8 cellular contexts compared by ENCODE assay signal in genomic region chr2:70094171-70094977, GRCh38. TPM values are rescaled to one million over a fixed set of nuclear protein-coding genes. Genes with fewer than 3 reads are reported as not detected.
DNase-seq lines count a peak whose midpoint lies in the region; ATAC-seq, FAIRE-seq and TF ChIP-seq lines count a peak whose summit lies in the region.

No MANE protein-coding gene starts in this region.

- POLR2A ChIA-PET in K562 (lab: Yijun Ruan, JAX) = interaction anchor here (0.6 to 1.2 kb wide), 4 partner anchors 10 to 142 kb away, joined by 3 to 7 read pairs (median 4); no protein-coding TSS in a partner anchor

- no peaks in the 10 kb centered on the region for H4K20me1 ChIP-seq in K562 (replicated peaks; ENCODE audit: control insufficient read depth, insufficient read depth, low read length)

- WGBS in K562 (ENCODE audit: insufficient coverage, low coverage, missing lambda C conversion rate) = 72% methylated on average over 5 of the region's 5 CpGs

- H3K4me1 ChIP-seq in K562 (replicated peaks in 1 of 2; ENCODE audit: control insufficient read depth in 2 of 2, insufficient read depth in 2 of 2, low read length in 2 of 2) (peaks cover 5 to 17% of the 10 kb centered on the region in 2 experiments; a peak in 3 of 5 replicates), mucosa of stomach (ENCODE audit: control insufficient read depth, insufficient read depth, low read length) (peaks cover 29% of the 10 kb centered on the region), upper lobe of right lung (peaks cover 36% of the 10 kb centered on the region)

- H3K79me2 ChIP-seq in K562 (ENCODE audit: control insufficient read depth, insufficient read depth, low read length) = peaks cover 12% of the 10 kb centered on the region

- no peak for TF ChIP-seq EP300 in K562 (IDR thresholded peaks at IDR 0.05; ENCODE audit: low read length)

- intact Hi-C loops in activated naive CD4-positive, alpha-beta T cell treated with anti-CD3 and anti-CD28 coated beads for 36 hours (cut with micrococcal nuclease) = loop anchor here (2.0 to 10.0 kb wide), 2 partner anchors 38 to 1360 kb away; partner anchors contain the start of gene ARHGAP25
- intact Hi-C loops in K562 (cut with micrococcal nuclease) (no loop called here), upper lobe of right lung (cut with DNase I) (no loop called here)

- no peaks in the 10 kb centered on the region for H3K27me3 Mint-ChIP-seq in activated naive CD4-positive, alpha-beta T cell treated with anti-CD3 and anti-CD28 coated beads for 36 hours (ENCODE audit: low read depth)

- TF ChIP-seq RAD21 in K562 (CRISPR knock-in tag; conservative IDR thresholded peaks at IDR 0.05 in 1 of 2, IDR thresholded peaks at IDR 0.05 in 1 of 2) = no peak

- H3K4me3 ChIP-seq in K562 (no peak overlapping the region), mucosa of stomach (ENCODE audit: low read length) (no peak overlapping the region), upper lobe of right lung (peak overlapping the region; percentile 8)

- peak overlapping the region; percentile 98 for H3K27ac Mint-ChIP-seq in activated naive CD4-positive, alpha-beta T cell treated with anti-CD3 and anti-CD28 coated beads for 36 hours

- H3K27ac ChIP-seq in K562 (ENCODE audit: extremely low read depth, low read depth, low read length) (peak overlapping the region; percentile 37; the same call in 2 of the 3 replicates), upper lobe of right lung (peak overlapping the region; percentile 87)

- BruUV-seq in K562 (replicated peaks; lab: Mats Ljungman, UMichigan) = no TSS peak

- DNase-seq in activated naive CD4-positive, alpha-beta T cell treated with anti-CD3 and anti-CD28 coated beads for 36 hours = no peak
- no peak for DNase-seq in activated naive CD4-positive, alpha-beta T cell treated with anti-CD3 and anti-CD28 coated beads, Interleukin-2, amount 50 U/mL, for 16 hours
- no peak for DNase-seq in K562 (ENCODE audit: extremely low read depth in 1 of 4, low spot score in 3 of 4)
- DNase-seq in upper lobe of right lung = no peak
- no peak for DNase-seq in stimulated activated CD4-positive, alpha-beta T cell treated with anti-CD3 and anti-CD28 coated beads, Interleukin-2, amount 100 ng/mL, for 48 hours

- TF ChIP-seq POLR2A in K562 (conservative IDR thresholded peaks at IDR 0.05) = no peak

- peak overlapping the region; percentile 7; the same call in 1 of the 2 replicates for H3K4me2 ChIP-seq in K562 (ENCODE audit: insufficient read depth, low read length)

- peaks cover 9% of the 10 kb centered on the region; the same call in 1 of the 3 replicates for H3K36me3 ChIP-seq in K562 (ENCODE audit: control insufficient read depth, insufficient read depth, low read length)
- H3K36me3 ChIP-seq in mucosa of stomach (ENCODE audit: control insufficient read depth, insufficient read depth, low read length) = no peaks in the 10 kb centered on the region
- H3K36me3 ChIP-seq in upper lobe of right lung = no peaks in the 10 kb centered on the region

- no peaks in the 10 kb centered on the region for H3K27me3 ChIP-seq in K562 (ENCODE audit: control insufficient read depth in 2 of 2, insufficient read depth in 2 of 2, low read length in 2 of 2)
- H3K27me3 ChIP-seq in mucosa of stomach (ENCODE audit: control insufficient read depth, insufficient read depth, low read length) = no peaks in the 10 kb centered on the region
- no peaks in the 10 kb centered on the region for H3K27me3 ChIP-seq in upper lobe of right lung

- no peaks in the 10 kb centered on the region for H3K9me1 ChIP-seq in K562 (ENCODE audit: control insufficient read depth, insufficient read depth, low read length)

- 0 out of 6 replicates have a peak, but pooled peaks of 2 of the 3 experiments have one; percentile 5 to 9 for TF ChIP-seq CTCF in K562 (IDR thresholded peaks at IDR 0.05 in 2 of 3, conservative IDR thresholded peaks at IDR 0.05 in 1 of 3; ENCODE audit: insufficient read depth in 2 of 3, low read depth in 1 of 3, low read length in 3 of 3)
- no peak for TF ChIP-seq CTCF in upper lobe of right lung (IDR thresholded peaks at IDR 0.05)

- H3K9ac ChIP-seq in K562 (ENCODE audit: insufficient read depth in 1 of 2, low read depth in 2 of 2, low read length in 2 of 2) = peak overlapping the region; percentile 21 to 38; a peak in 3 of 4 replicates
- peak overlapping the region; percentile 57 for H3K9ac ChIP-seq in mucosa of stomach (ENCODE audit: low read length)

- CTCF ChIA-PET in activated naive CD4-positive, alpha-beta T cell treated with anti-CD3 and anti-CD28 coated beads for 36 hours (lab: Charles Lee) = interaction anchor here (0.6 to 3.1 kb wide), 12 partner anchors 10 to 156 kb away, joined by 3 to 13 read pairs (median 6); no protein-coding TSS in a partner anchor
- CTCF ChIA-PET in K562 (lab: Yijun Ruan, JAX; ENCODE audit: low intra/inter-chr PET ratio) = no interaction called here

- peaks cover 69% of the 10 kb centered on the region for H3K4me1 Mint-ChIP-seq in activated naive CD4-positive, alpha-beta T cell treated with anti-CD3 and anti-CD28 coated beads for 36 hours (ENCODE audit: low read depth)

- H3K4me3 Mint-ChIP-seq in activated naive CD4-positive, alpha-beta T cell treated with anti-CD3 and anti-CD28 coated beads for 36 hours = peak overlapping the region; percentile 77

- ATAC-seq in K562 (peak; percentile 17), upper lobe of right lung (peak; percentile 4), HG03442 (IDR thresholded peaks at IDR 0.05; ENCODE audit: unreplicated experiment) (no peak), HG03460 (IDR thresholded peaks at IDR 0.05; ENCODE audit: unreplicated experiment) (no peak)

- in situ Hi-C loops in K562 (cut with MboI) = no loop called here

- H3K36me3 Mint-ChIP-seq in activated naive CD4-positive, alpha-beta T cell treated with anti-CD3 and anti-CD28 coated beads for 36 hours (ENCODE audit: low read depth) = peaks cover 18% of the 10 kb centered on the region

- no peak for FAIRE-seq in K562 (lab: Jason Lieb, UNC)

- H3K9me3 ChIP-seq in K562 (replicated peaks; ENCODE audit: control insufficient read depth, insufficient read depth, low read depth, low read length) = no peaks in the 10 kb centered on the region
- H3K9me3 ChIP-seq in mucosa of stomach (ENCODE audit: control insufficient read depth, low read length) = no peaks in the 10 kb centered on the region
- H3K9me3 ChIP-seq in upper lobe of right lung = no peaks in the 10 kb centered on the region

- H2AFZ ChIP-seq in K562 (ENCODE audit: low read depth, low read length) = peak overlapping the region; percentile 68

- no peaks in the 10 kb centered on the region for H3K9me3 Mint-ChIP-seq in activated naive CD4-positive, alpha-beta T cell treated with anti-CD3 and anti-CD28 coated beads for 36 hours

TF ChIP-seq in K562, 482 proteins besides CTCF, POLR2A, EP300 and RAD21 (continues in another document):
- TF ChIP-seq NCOR1 (IDR thresholded peaks at IDR 0.05) (no peak), ZBTB7A (IDR thresholded peaks at IDR 0.05; ENCODE audit: borderline replicate concordance, control insufficient read depth, low read depth, low read length) (no peak), ETS1 (conservative IDR thresholded peaks at IDR 0.05; ENCODE audit: control insufficient read depth, low read depth, low read length) (no peak)
- TF ChIP-seq, protein P1, sequence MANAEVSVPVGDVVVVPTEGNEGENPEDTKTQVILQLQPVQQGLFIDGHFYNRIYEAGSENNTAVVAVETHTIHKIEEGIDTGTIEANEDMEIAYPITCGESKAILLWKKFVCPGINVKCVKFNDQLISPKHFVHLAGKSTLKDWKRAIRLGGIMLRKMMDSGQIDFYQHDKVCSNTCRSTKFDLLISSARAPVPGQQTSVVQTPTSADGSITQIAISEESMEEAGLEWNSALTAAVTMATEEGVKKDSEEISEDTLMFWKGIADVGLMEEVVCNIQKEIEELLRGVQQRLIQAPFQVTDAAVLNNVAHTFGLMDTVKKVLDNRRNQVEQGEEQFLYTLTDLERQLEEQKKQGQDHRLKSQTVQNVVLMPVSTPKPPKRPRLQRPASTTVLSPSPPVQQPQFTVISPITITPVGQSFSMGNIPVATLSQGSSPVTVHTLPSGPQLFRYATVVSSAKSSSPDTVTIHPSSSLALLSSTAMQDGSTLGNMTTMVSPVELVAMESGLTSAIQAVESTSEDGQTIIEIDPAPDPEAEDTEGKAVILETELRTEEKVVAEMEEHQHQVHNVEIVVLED (CRISPR knock-in tag; IDR thresholded peaks at IDR 0.05) = no peak

RNA-seq across cellular contexts. Expression of gene PCBP1, which starts 7.1 kb away (rescaled TPM):
- 100 to 1,000 TPM; 363 to 374 TPM for total RNA-seq in activated naive CD4-positive, alpha-beta T cell treated with anti-CD3 and anti-CD28 coated beads for 36 hours
- total RNA-seq in K562 (2011; cell fraction: chromatin; rRNA removed; ENCODE audit: low replicate concordance) = 30.2 and 53.7 TPM in 2 replicates
- 60.7 and 63.0 TPM in 2 replicates for total RNA-seq in K562 (2011; cell fraction: nucleolus; rRNA removed)
- total RNA-seq in K562 (2011; cell fraction: nucleoplasm; rRNA removed) = 58.0 and 69.2 TPM in 2 replicates
- 78.1 and 99.4 TPM in 2 replicates for total RNA-seq in K562 (2014; rRNA removed)
- total RNA-seq in K562 (2014; rRNA removed; fragmentation: Illumina TruSeq; extraction: Trizol) = 58.9 and 61.9 TPM in 2 replicates
- total RNA-seq in K562 (2015; rRNA removed; fragmentation: Illumina TruSeq; extraction: Trizol) = 72.5 and 76.0 TPM in 2 replicates
- total RNA-seq in K562 (2021) = 407 and 420 TPM in 2 replicates
- polyA plus RNA-seq in K562 (2011; rRNA removed) = 122 and 123 TPM in 2 replicates
- polyA plus RNA-seq in K562 (2011; cell fraction: cytosol; rRNA removed) = 131 and 249 TPM in 2 replicates
- 78.5 and 114 TPM in 2 replicates for polyA plus RNA-seq in K562 (2011; cell fraction: nucleus; rRNA removed)
- polyA plus RNA-seq in K562 (2012) = 431 TPM in 2 replicates
- 347 and 391 TPM in 2 replicates for polyA plus RNA-seq in K562 (2014; fragmentation: Illumina TruSeq; extraction: Trizol)
- polyA plus RNA-seq in K562 (2014; fragmentation: Nextera tagmentation; extraction: Ambion mirVana) = 10 to 100 TPM; 19.2 to 23.9 TPM
- polyA plus RNA-seq in K562 (2014; rRNA removed) = 212 and 227 TPM in 2 replicates
- 55.6 and 69.8 TPM in 2 replicates for polyA minus RNA-seq in K562 (2011; rRNA and poly(A)+ RNA removed)
- 92.3 and 95.3 TPM in 2 replicates for polyA minus RNA-seq in K562 (2011; cell fraction: cytosol; rRNA and poly(A)+ RNA removed)
- polyA minus RNA-seq in K562 (2011; cell fraction: nucleus; rRNA and poly(A)+ RNA removed) = 36.1 and 36.7 TPM in 2 replicates
- 337 TPM for total RNA-seq in upper lobe of right lung

Comparison
In these comparisons a context has a peak if more than half of its experiments do, and no peak if none do; other contexts are left out.
1. ATAC-seq: peak in K562 (single experiment) and upper lobe of right lung (single experiment); none in HG03442 (single experiment) and HG03460 (single experiment).